Comparison of ENCODE assay signal across 1 cellular context in genomic region chr20:58179432-58180099, GRCh38.
TF ChIP-seq lines count a peak whose summit lies in the region.

No MANE protein-coding gene starts in this region.

TF ChIP-seq in GM23338, 12 proteins besides CTCF, POLR2A, EP300 and RAD21:
- TF ChIP-seq REST (IDR thresholded peaks at IDR 0.05; ENCODE audit: unreplicated experiment), result no peak
- no peak for TF ChIP-seq STAT1 (IDR thresholded peaks at IDR 0.05; ENCODE audit: unreplicated experiment)
- TF ChIP-seq EZH2phosphoT487 (IDR thresholded peaks at IDR 0.05; ENCODE audit: unreplicated experiment), result no peak
